17 cellular contexts compared by ENCODE assay signal in the genomic region with DNA sequence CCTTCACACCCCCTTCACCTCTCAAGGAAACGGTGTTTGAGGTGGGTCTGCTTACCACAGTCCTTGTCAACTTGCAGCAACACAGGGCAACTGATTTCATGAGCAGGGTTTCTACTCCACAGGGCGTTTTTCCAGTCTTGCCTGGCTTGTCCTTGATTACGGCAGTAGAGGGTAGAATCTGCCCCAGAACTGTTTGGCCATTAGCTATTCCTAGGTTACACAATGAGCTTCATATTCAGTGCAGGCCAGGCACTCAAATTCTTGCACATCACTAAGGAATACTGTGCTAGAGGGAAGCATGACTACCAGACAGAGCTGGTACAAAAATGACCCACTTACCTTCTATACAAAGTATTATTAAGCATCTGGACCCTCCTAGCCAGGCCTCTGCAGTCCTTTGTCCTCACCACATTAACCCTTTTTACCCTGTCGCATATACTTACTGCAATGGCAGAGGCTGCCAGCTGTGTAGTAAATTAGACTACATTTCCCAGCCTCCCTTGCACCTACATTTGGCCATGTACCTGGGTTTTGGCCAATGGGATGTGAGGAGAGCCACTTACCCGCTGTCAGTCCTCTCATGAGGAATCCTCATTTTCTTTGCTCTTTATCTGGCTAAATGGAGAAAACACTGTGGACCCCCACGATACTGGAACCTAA.
A peak's percentile ranks its signal among the peaks of the same experiment; 100 is the strongest.
DNase-seq lines count a peak whose midpoint lies in the region.
"Had no signal": no experiment of that assay in that cellular context is flagged by ENCODE, and none has a peak within 500 bp of the region (broad histone marks: within the 10 kb centered on the region; RNA-seq: fewer than 3 reads in every experiment).

No MANE protein-coding gene starts in this region.

- DNase-seq in NCI-H82 (lab: John Stamatoyannopoulos, UW) (peak; percentile 29), NCI-H82 treated with DMSO at 0.1 percent for 48 hours (lab: John Stamatoyannopoulos, UW; ENCODE audit: unreplicated experiment) (no peak), SW480 (ENCODE audit: low spot score) (peak; percentile 4), iPS-NIHi11 (ENCODE audit: low spot score) (peak; percentile 42), superior temporal gyrus (ENCODE audit: extremely low spot score) (peak; percentile 59), HuH-7.5 (ENCODE audit: low spot score) (no peak), T-helper 2 cell (no peak)
- no peak for DNase-seq in activated naive CD4-positive, alpha-beta T cell treated with Interleukin-2 at 50 U/mL for 16 hours
- DNase-seq: activated T-cell treated with anti-CD3 and anti-CD28 coated beads, Interleukin-2, amount 50 U/mL, for 72 hours; CD4-positive, alpha-beta memory T cell; left ventricle myocardium superior; MG63; NCI-H1930; NCI-H526 treated with DMSO at 0.1 percent for 48 hours; right cardiac atrium; stimulated activated CD4-positive, alpha-beta T cell treated with anti-CD3 and anti-CD28 coated beads, Interleukin-4, amount 100 ng/mL, for 24 hours; upper lobe of left lung had no signal

Comparison
In these comparisons a context has a peak if more than half of its experiments do, and no peak if none do; other contexts are left out.
1. DNase-seq: peak in NCI-H82 (single experiment), SW480 (single experiment), iPS-NIHi11 (single experiment) and superior temporal gyrus (single experiment); none in NCI-H82 treated with DMSO at 0.1 percent for 48 hours (single experiment), activated naive CD4-positive, alpha-beta T cell treated with Interleukin-2 at 50 U/mL for 16 hours (single experiment), HuH-7.5 (single experiment) and T-helper 2 cell (0 of 5).